Comparison of ENCODE assay signal across 22 cellular contexts in genomic region chr15:38316311-38316710, GRCh38.
"Had no signal": no experiment of that assay in that cellular context is flagged by ENCODE, and none has a peak within 500 bp of the region (broad histone marks: within the 10 kb centered on the region; RNA-seq: fewer than 3 reads in every experiment).

No MANE protein-coding gene starts in this region.

- H3K9me3 ChIP-seq: colonic mucosa, esophagus squamous epithelium, thyroid gland had no signal

- H3K27me3 ChIP-seq: brain microvascular endothelial cell, colonic mucosa, esophagus squamous epithelium, thyroid gland had no signal

- DNase-seq: activated CD4-positive, alpha-beta T cell treated with anti-CD3 and anti-CD28 coated beads, Interleukin-2, amount 50 U/mL, for 1 hour; activated CD4-positive, CD25-positive, alpha-beta regulatory T cell treated with anti-CD3 and anti-CD28 coated beads, Interleukin-2, amount 50 U/mL, for 72 hours; activated CD8-positive, alpha-beta T cell treated with anti-CD3 and anti-CD28 coated beads, Interleukin-2, amount 10 ng/mL, durations not matched to agents 7 days and 5 days; activated gamma-delta T cell; activated naive CD4-positive, alpha-beta T cell treated with anti-CD3 and anti-CD28 coated beads, Interleukin-2, amount 50 U/mL, for 16 hours; activated naive CD8-positive, alpha-beta T cell treated with anti-CD3 and anti-CD28 coated beads, Interleukin-2, amount 50 U/mL, for 24 hours; aorta; brain microvascular endothelial cell; central memory CD4-positive, alpha-beta T cell; colonic mucosa; esophagus squamous epithelium; naive B cell; occipital lobe; retina; stimulated activated CD4-positive, alpha-beta T cell treated with anti-CD3 and anti-CD28 coated beads, Interleukin-4, amount 100 ng/mL, for 24 hours; substantia nigra; T-helper 1 cell; thyroid gland; WERI-Rb-1 had no signal

- H3K4me1 ChIP-seq: colonic mucosa, esophagus squamous epithelium had no signal

- ATAC-seq: activated CD8-positive, alpha-beta T cell treated with anti-CD3 and anti-CD28 coated beads, Interleukin-2, amount 10 ng/mL, durations not matched to agents 7 days and 5 days; activated naive CD8-positive, alpha-beta T cell treated with anti-CD3 and anti-CD28 coated beads, Interleukin-2, amount 50 U/mL, for 24 hours; left lobe of liver had no signal

- H3K27ac ChIP-seq: brain microvascular endothelial cell, colonic mucosa, esophagus squamous epithelium, thyroid gland, WERI-Rb-1 had no signal

- FAIRE-seq: TTC549 had no signal

- H3K36me3 ChIP-seq: brain microvascular endothelial cell, colonic mucosa, esophagus squamous epithelium, thyroid gland, WERI-Rb-1 had no signal

- H3K4me3 ChIP-seq: colonic mucosa, esophagus squamous epithelium, lung, thyroid gland had no signal
